10 cellular contexts compared by ENCODE assay signal in the genomic region with DNA sequence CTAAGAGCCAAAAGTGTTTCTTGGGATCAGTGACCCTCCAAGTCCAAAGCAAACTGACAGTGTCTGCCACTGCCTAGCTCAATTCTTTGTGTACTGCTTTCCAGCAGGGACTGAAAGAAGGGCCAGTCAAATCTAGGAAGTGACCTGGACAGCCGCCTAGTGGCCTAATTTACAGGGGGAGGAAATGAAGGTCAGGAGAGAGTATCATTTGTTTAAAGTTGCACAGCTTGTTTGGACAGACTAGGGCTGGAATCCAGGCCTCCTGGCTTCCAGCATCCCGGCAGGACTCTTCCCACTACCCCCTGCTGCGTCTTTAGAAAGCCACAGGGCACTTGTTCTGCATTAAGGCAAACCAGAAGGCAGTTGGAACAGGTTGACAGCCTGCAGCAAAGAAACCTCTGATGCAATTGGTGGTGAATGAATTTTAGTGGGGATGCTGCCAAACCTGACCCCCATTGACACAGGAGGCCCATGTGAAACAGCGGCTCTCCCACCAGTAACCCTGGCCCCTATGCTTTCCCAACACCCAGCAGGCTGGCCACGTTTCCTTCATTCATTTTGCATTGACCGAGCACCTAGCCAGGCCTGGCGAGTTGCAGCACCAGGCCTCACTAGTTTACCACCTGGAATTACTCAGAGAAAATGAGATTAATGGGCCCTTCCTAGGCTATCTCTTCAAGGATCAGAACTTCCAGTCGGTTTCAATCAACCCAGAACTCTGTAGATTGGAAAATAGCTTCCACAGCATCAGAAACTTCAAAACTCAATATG. TPM values are rescaled to one million over a fixed set of nuclear protein-coding genes. Genes with fewer than 3 reads are reported as not detected.
A peak's percentile ranks its signal among the peaks of the same experiment; 100 is the strongest.
DNase-seq lines count a peak whose midpoint lies in the region; ATAC-seq, FAIRE-seq and TF ChIP-seq lines count a peak whose summit lies in the region.
"Had no signal": no experiment of that assay in that cellular context is flagged by ENCODE, and none has a peak within 500 bp of the region (broad histone marks: within the 10 kb centered on the region; RNA-seq: fewer than 3 reads in every experiment).

No MANE protein-coding gene starts in this region.

- H3K36me3 ChIP-seq in mammary epithelial cell (ENCODE audit: insufficient read depth, low read length), result no peaks in the 10 kb centered on the region
- H3K36me3 ChIP-seq in bronchial epithelial cell (ENCODE audit: control insufficient read depth, insufficient read depth, low read length), result no peaks in the 10 kb centered on the region
- no peaks in the 10 kb centered on the region for H3K36me3 ChIP-seq in liver (ENCODE audit: control insufficient read depth in 4 of 4, insufficient read depth in 3 of 4, low read depth in 1 of 4, low read length in 3 of 4)

- H3K9me3 ChIP-seq in mammary epithelial cell (replicated peaks; ENCODE audit: insufficient read depth, low read length) (no peaks in the 10 kb centered on the region), liver (ENCODE audit: control insufficient read depth in 4 of 4, low read length in 3 of 4) (no peaks in the 10 kb centered on the region), T-helper 17 cell (ENCODE audit: control insufficient read depth, low read length, poor library complexity, severe bottlenecking) (no peaks in the 10 kb centered on the region)

- no peak for FAIRE-seq in bronchial epithelial cell (lab: Jason Lieb, UNC)

- intact Hi-C loops in MCF 10A (cut with micrococcal nuclease), result no loop called here
- intact Hi-C loops in mammary epithelial cell (cut with micrococcal nuclease), result no loop called here
- intact Hi-C loops in activated CD4-positive, alpha-beta T cell treated with anti-CD3 and anti-CD28 coated beads for 36 hours (cut with DNase I, micrococcal nuclease), result no loop called here

- H3K27me3 Mint-ChIP-seq in MCF 10A (ENCODE audit: insufficient read depth, unreplicated experiment) (no peaks in the 10 kb centered on the region), T-helper 17 cell (peaks cover 27% of the 10 kb centered on the region)
- H3K27me3 Mint-ChIP-seq in activated CD4-positive, alpha-beta T cell treated with anti-CD3 and anti-CD28 coated beads for 36 hours, result no peaks in the 10 kb centered on the region
- H3K27me3 Mint-ChIP-seq: stimulated activated naive CD8-positive, alpha-beta T cell treated with anti-CD3 and anti-CD28 coated beads, Interleukin-15, Interleukin-2, amounts not matched to agents 100 ng/mL and 50 ng/mL, for 24 hours had no signal

- ATAC-seq in activated CD4-positive, alpha-beta T cell treated with anti-CD3 and anti-CD28 coated beads for 36 hours, result no peak
- no peak for ATAC-seq in T-helper 17 cell
- ATAC-seq: CD8-positive, alpha-beta T cell had no signal

- BruUV-seq in MCF 10A (replicated peaks; lab: Mats Ljungman, UMichigan) (no TSS peak), mammary epithelial cell (replicated peaks; lab: Mats Ljungman, UMichigan) (no TSS peak)

- no peak overlapping the region for H3K27ac Mint-ChIP-seq in MCF 10A (ENCODE audit: low read depth, unreplicated experiment)
- H3K27ac Mint-ChIP-seq in activated CD4-positive, alpha-beta T cell treated with anti-CD3 and anti-CD28 coated beads for 36 hours, result no peak overlapping the region
- H3K27ac Mint-ChIP-seq in T-helper 17 cell, result no peak overlapping the region
- H3K27ac Mint-ChIP-seq: CD8-positive, alpha-beta T cell; stimulated activated naive CD8-positive, alpha-beta T cell treated with anti-CD3 and anti-CD28 coated beads, Interleukin-15, Interleukin-2, amounts not matched to agents 100 ng/mL and 50 ng/mL, for 24 hours had no signal

- no peaks in the 10 kb centered on the region for H4K20me1 ChIP-seq in mammary epithelial cell (ENCODE audit: insufficient read depth, low read length)

- no peak overlapping the region for H2AFZ ChIP-seq in mammary epithelial cell (ENCODE audit: low read depth, low read length)

- TF ChIP-seq RAD21 in liver (IDR thresholded peaks at IDR 0.05), result peak; percentile 70 to 77

- POLR2A ChIA-PET in MCF 10A (lab: Yijun Ruan, JAX), result no interaction called here
- POLR2A ChIA-PET in activated CD4-positive, alpha-beta T cell treated with anti-CD3 and anti-CD28 coated beads for 36 hours (lab: Charles Lee), result no interaction called here

- H3K9ac ChIP-seq in mammary epithelial cell (ENCODE audit: insufficient read depth, low read length), result no peak overlapping the region
- H3K9ac ChIP-seq in liver (ENCODE audit: low read depth in 1 of 2, low read length in 2 of 2), result no peak overlapping the region

- no peaks in the 10 kb centered on the region for H3K4me1 Mint-ChIP-seq in MCF 10A (ENCODE audit: insufficient read depth, unreplicated experiment)
- H3K4me1 Mint-ChIP-seq in activated CD4-positive, alpha-beta T cell treated with anti-CD3 and anti-CD28 coated beads for 36 hours, result no peaks in the 10 kb centered on the region
- H3K4me1 Mint-ChIP-seq in T-helper 17 cell, result no peaks in the 10 kb centered on the region

- no peak overlapping the region for H3K4me3 Mint-ChIP-seq in MCF 10A (ENCODE audit: unreplicated experiment)
- no peak overlapping the region for H3K4me3 Mint-ChIP-seq in activated CD4-positive, alpha-beta T cell treated with anti-CD3 and anti-CD28 coated beads for 36 hours
- no peak overlapping the region for H3K4me3 Mint-ChIP-seq in T-helper 17 cell
- H3K4me3 Mint-ChIP-seq: CD8-positive, alpha-beta T cell; stimulated activated naive CD8-positive, alpha-beta T cell treated with anti-CD3 and anti-CD28 coated beads, Interleukin-15, Interleukin-2, amounts not matched to agents 100 ng/mL and 50 ng/mL, for 24 hours had no signal

- H3K4me2 ChIP-seq in mammary epithelial cell (ENCODE audit: insufficient read depth, low read depth, low read length), result no peak overlapping the region

- 54% methylated on average over 8 of the region's 8 CpGs for WGBS in mammary epithelial cell (ENCODE audit: low coverage, missing lambda C conversion rate)
- 64% methylated on average over 8 of the region's 8 CpGs for WGBS in liver

- H3K9me3 Mint-ChIP-seq in MCF 10A (ENCODE audit: unreplicated experiment), result no peaks in the 10 kb centered on the region
- no peaks in the 10 kb centered on the region for H3K9me3 Mint-ChIP-seq in activated CD4-positive, alpha-beta T cell treated with anti-CD3 and anti-CD28 coated beads for 36 hours (ENCODE audit: low read depth)
- H3K9me3 Mint-ChIP-seq: CD8-positive, alpha-beta T cell; stimulated activated naive CD8-positive, alpha-beta T cell treated with anti-CD3 and anti-CD28 coated beads, Interleukin-15, Interleukin-2, amounts not matched to agents 100 ng/mL and 50 ng/mL, for 24 hours had no signal

- in situ Hi-C loops in mammary epithelial cell (cut with MboI; ENCODE audit: low sequenced_read_pairs in 2 of 2), result no loop called here

- DNase-seq in MCF 10A (ENCODE audit: unreplicated experiment), result peak; percentile 33
- DNase-seq in mammary epithelial cell, result no peak
- DNase-seq in bronchial epithelial cell (ENCODE audit: low read depth), result no peak
- DNase-seq in activated effector memory CD4-positive, alpha-beta T cell treated with Interleukin-2 at 50 U/mL for 16 hours, result no peak
- DNase-seq in activated CD4-positive, alpha-beta T cell treated with anti-CD3 and anti-CD28 coated beads for 36 hours, result no peak
- DNase-seq in T-helper 17 cell, result no peak
- DNase-seq in NK-92 treated with Interleukin-12 subunit alpha and Interleukin-12 subunit beta, amount 100 ng/mL, for 24 hours (lab: John Stamatoyannopoulos, UW), result no peak

- no peaks in the 10 kb centered on the region for H3K79me2 ChIP-seq in mammary epithelial cell (ENCODE audit: insufficient read depth, low read length)

- H3K4me1 ChIP-seq in mammary epithelial cell (ENCODE audit: insufficient read depth, low read length) (no peaks in the 10 kb centered on the region), liver (ENCODE audit: control insufficient read depth in 4 of 4, insufficient read depth in 4 of 4, low read length in 3 of 4) (peaks cover 0 to 13% (median 2%) of the 10 kb centered on the region in 4 donors)

- dilution Hi-C loops in mammary epithelial cell (cut with HindIII; ENCODE audit: low sequenced_read_pairs), result no loop called here

- H3K4me3 ChIP-seq in mammary epithelial cell (replicated peaks in 1 of 3; ENCODE audit: insufficient read depth in 1 of 3, low read depth in 2 of 3, low read length in 3 of 3) (no peak overlapping the region), bronchial epithelial cell (ENCODE audit: low read depth, low read length) (no peak overlapping the region), liver (ENCODE audit: low read depth in 1 of 3, low read length in 3 of 3) (no peak overlapping the region)

- H3K27ac ChIP-seq in mammary epithelial cell (ENCODE audit: insufficient read depth, low read depth, low read length) (no peak overlapping the region), liver (ENCODE audit: low read depth in 1 of 2, low read length in 2 of 2) (no peak overlapping the region)

- H3K36me3 Mint-ChIP-seq in MCF 10A (ENCODE audit: insufficient read depth, unreplicated experiment), result no peaks in the 10 kb centered on the region
- no peaks in the 10 kb centered on the region for H3K36me3 Mint-ChIP-seq in activated CD4-positive, alpha-beta T cell treated with anti-CD3 and anti-CD28 coated beads for 36 hours (ENCODE audit: low read depth)
- no peaks in the 10 kb centered on the region for H3K36me3 Mint-ChIP-seq in T-helper 17 cell (ENCODE audit: low read depth)
- H3K36me3 Mint-ChIP-seq: CD8-positive, alpha-beta T cell had no signal

- CTCF ChIA-PET in MCF 10A (lab: Yijun Ruan, JAX), result interaction anchor here (0.5 to 2.0 kb wide), 5 partner anchors 11 to 97 kb away, joined by 3 to 11 read pairs (median 3); no protein-coding TSS in a partner anchor
- CTCF ChIA-PET in mammary epithelial cell (lab: Charles Lee; ENCODE audit: low non-redundant PET), result no interaction called here
- CTCF ChIA-PET in activated CD4-positive, alpha-beta T cell treated with anti-CD3 and anti-CD28 coated beads for 36 hours (lab: Charles Lee), result interaction anchor here (0.7 to 1.0 kb wide), 3 partner anchors 31 to 162 kb away, joined by 3 to 4 read pairs (median 3); no protein-coding TSS in a partner anchor

- TF ChIP-seq CTCF in MCF 10A (IDR thresholded peaks at IDR 0.05; ENCODE audit: unreplicated experiment), result peak; percentile 20
- TF ChIP-seq CTCF in mammary epithelial cell (conservative IDR thresholded peaks at IDR 0.05 in 1 of 2, IDR thresholded peaks at IDR 0.05 in 1 of 2; ENCODE audit: extremely low read depth in 1 of 2, insufficient read depth in 1 of 2, low read depth in 1 of 2, low read length in 2 of 2), result no peak
- peak; percentile 19 for TF ChIP-seq CTCF in bronchial epithelial cell (IDR thresholded peaks at IDR 0.05; ENCODE audit: insufficient read depth, low read length, severe bottlenecking)
- peak; percentile 53 for TF ChIP-seq CTCF in liver (IDR thresholded peaks at IDR 0.05; ENCODE audit: low read depth, low read length, missing input control)

- H3K27me3 ChIP-seq in mammary epithelial cell (ENCODE audit: insufficient read depth, low read length) (no peaks in the 10 kb centered on the region), bronchial epithelial cell (ENCODE audit: control insufficient read depth, insufficient read depth, low read length) (peaks cover under 1% of the 10 kb centered on the region), liver (ENCODE audit: control insufficient read depth in 4 of 4, insufficient read depth in 4 of 4, low read length in 3 of 4) (no peaks in the 10 kb centered on the region)

RNA-seq across cellular contexts. Expression of gene GALNT16, which starts 28.2 kb away (rescaled TPM):
- total RNA-seq in MCF 10A (2022) (not detected in 2 replicates), mammary epithelial cell (under 1 TPM; 0.09 to 0.67 TPM), bronchial epithelial cell (not detected in 2 replicates), liver (1 to 10 TPM in 1 of 2 donors, under 1 TPM in 1; 0.28 to 1.2 TPM), T-helper 17 cell (under 1 TPM; 0.05 TPM)
- polyA plus RNA-seq in mammary epithelial cell (0.07 TPM), liver (1 to 10 TPM in 1 of 2 donors, under 1 TPM in 1; 0.25 to 1.1 TPM)
- not detected for polyA minus RNA-seq in mammary epithelial cell
- under 1 TPM in 1 of 2 experiments, not detected in 1; 0.14 TPM for total RNA-seq in activated CD4-positive, alpha-beta T cell treated with anti-CD3 and anti-CD28 coated beads for 36 hours

Comparison
In these comparisons a context has a peak if more than half of its experiments do, and no peak if none do; other contexts are left out.
1. CTCF ChIP-seq: peak in MCF 10A (single experiment), bronchial epithelial cell (single experiment) and liver (single experiment); none in mammary epithelial cell (0 of 2).